Comparison of ENCODE assay signal across 8 cellular contexts in the genomic region with DNA sequence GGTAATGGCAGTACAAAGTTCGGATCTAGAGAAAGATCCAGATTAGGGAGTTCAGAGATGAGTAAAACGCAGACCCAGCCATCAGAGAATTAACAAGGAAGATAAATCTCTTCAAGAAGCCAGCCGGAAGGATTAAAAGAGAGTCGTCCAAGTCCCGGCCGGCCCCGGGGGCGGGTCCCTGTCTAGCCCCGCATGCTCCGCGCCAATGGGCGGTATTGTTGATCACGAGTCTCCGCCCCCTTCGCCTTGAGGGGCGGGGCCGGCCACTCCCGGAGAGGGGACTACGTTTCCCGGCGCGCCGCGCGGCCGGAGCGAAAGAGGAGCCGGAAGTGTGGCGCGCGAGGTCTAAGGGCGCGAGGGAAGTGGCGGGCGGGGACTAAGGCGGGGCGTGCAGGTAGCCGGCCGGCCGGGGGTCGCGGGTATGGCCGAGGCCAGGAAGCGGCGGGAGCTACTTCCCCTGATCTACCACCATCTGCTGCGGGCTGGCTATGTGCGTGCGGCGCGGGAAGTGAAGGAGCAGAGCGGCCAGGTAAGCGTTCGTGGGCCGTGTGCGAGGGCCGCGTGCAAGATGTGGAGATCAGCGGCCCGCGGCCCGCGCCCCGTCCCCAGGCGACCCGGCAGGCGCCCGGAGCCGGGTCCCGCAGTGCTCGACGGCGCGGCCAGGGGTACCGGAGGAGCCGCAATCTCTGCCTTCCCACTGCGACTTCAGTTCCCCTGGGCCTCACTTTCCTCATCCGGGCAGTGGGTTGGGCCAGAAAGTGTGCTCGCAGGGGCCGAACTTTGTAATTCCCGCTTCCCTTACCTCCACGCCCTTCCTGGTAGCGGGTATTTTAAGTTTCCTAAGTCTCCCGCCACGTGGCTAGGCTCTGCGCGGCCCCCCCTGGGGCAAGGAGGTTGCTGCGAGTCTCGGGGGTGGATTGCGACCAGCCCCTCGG. TPM values are rescaled to one million over a fixed set of nuclear protein-coding genes. Genes with fewer than 3 reads are reported as not detected.
A peak's percentile ranks its signal among the peaks of the same experiment; 100 is the strongest.
DNase-seq lines count a peak whose midpoint lies in the region; ATAC-seq and TF ChIP-seq lines count a peak whose summit lies in the region.

A gene with protein sequence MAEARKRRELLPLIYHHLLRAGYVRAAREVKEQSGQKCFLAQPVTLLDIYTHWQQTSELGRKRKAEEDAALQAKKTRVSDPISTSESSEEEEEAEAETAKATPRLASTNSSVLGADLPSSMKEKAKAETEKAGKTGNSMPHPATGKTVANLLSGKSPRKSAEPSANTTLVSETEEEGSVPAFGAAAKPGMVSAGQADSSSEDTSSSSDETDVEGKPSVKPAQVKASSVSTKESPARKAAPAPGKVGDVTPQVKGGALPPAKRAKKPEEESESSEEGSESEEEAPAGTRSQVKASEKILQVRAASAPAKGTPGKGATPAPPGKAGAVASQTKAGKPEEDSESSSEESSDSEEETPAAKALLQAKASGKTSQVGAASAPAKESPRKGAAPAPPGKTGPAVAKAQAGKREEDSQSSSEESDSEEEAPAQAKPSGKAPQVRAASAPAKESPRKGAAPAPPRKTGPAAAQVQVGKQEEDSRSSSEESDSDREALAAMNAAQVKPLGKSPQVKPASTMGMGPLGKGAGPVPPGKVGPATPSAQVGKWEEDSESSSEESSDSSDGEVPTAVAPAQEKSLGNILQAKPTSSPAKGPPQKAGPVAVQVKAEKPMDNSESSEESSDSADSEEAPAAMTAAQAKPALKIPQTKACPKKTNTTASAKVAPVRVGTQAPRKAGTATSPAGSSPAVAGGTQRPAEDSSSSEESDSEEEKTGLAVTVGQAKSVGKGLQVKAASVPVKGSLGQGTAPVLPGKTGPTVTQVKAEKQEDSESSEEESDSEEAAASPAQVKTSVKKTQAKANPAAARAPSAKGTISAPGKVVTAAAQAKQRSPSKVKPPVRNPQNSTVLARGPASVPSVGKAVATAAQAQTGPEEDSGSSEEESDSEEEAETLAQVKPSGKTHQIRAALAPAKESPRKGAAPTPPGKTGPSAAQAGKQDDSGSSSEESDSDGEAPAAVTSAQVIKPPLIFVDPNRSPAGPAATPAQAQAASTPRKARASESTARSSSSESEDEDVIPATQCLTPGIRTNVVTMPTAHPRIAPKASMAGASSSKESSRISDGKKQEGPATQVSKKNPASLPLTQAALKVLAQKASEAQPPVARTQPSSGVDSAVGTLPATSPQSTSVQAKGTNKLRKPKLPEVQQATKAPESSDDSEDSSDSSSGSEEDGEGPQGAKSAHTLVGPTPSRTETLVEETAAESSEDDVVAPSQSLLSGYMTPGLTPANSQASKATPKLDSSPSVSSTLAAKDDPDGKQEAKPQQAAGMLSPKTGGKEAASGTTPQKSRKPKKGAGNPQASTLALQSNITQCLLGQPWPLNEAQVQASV (N-terminal part only) (plus strand): TSS at position 372 of the 935 bp plus-strand sequence. CDS start 50 bp downstream, at position 422.

- under 1% methylated on average over 90 of the region's 90 CpGs for WGBS in right cardiac atrium
- WGBS in aorta, 2 donors = 0 to 1% methylated on average over 78 to 90 of the region's 90 CpGs

- H3K27me3 ChIP-seq in ascending aorta (no peaks in the 10 kb centered on the region), right cardiac atrium (ENCODE audit: control insufficient read depth, insufficient read depth) (no peaks in the 10 kb centered on the region), rectal smooth muscle tissue (ENCODE audit: control insufficient read depth, insufficient read depth, low read length) (no peaks in the 10 kb centered on the region), aorta (ENCODE audit: control insufficient read depth in 1 of 2, insufficient read depth in 2 of 2, low read length in 1 of 2) (no peaks in the 10 kb centered on the region)

- H3K27ac ChIP-seq in ascending aorta (peak within 1 kb of the TSS in 1 of 2 donors; percentile 9), right cardiac atrium (ENCODE audit: low read length) (no peak within 1 kb of the TSS), rectal smooth muscle tissue (ENCODE audit: low read depth, low read length) (peak within 1 kb of the TSS; percentile 8), aorta (ENCODE audit: low read depth in 1 of 2, low read length in 2 of 2) (no peak within 1 kb of the TSS)

- H3K36me3 Mint-ChIP-seq in T-helper 2 cell treated with Interferon-gamma antibody and Interleukin-4, amounts not matched to agents 5 μg/mL and 100 μg/mL, for 36 hours (ENCODE audit: low read depth) = peaks cover 21% of the 10 kb centered on the region

- no peak for TF ChIP-seq CTCF in ascending aorta (IDR thresholded peaks at IDR 0.05)

- peak within 1 kb of the TSS; percentile 84 for H3K27ac Mint-ChIP-seq in T-helper 2 cell treated with Interferon-gamma antibody and Interleukin-4, amounts not matched to agents 5 μg/mL and 100 μg/mL, for 36 hours

- DNase-seq in NCI-H1930 (lab: John Stamatoyannopoulos, UW) = peak; percentile 81 to 87
- peak; percentile 96 for DNase-seq in T-helper 2 cell treated with Interferon-gamma antibody and Interleukin-4, amounts not matched to agents 5 μg/mL and 100 μg/mL, for 36 hours (ENCODE audit: low spot score)
- peak; percentile 92 to 98 for DNase-seq in ascending aorta (ENCODE audit: low spot score in 2 of 2)
- peak; percentile 97 to 99 (median 99) for DNase-seq in right cardiac atrium
- peak; percentile 98 to 99 for DNase-seq in aorta

- H3K4me1 Mint-ChIP-seq in T-helper 2 cell treated with Interferon-gamma antibody and Interleukin-4, amounts not matched to agents 5 μg/mL and 100 μg/mL, for 36 hours (ENCODE audit: low read depth) = peaks cover 13% of the 10 kb centered on the region

- H3K9me3 Mint-ChIP-seq in T-helper 2 cell treated with Interferon-gamma antibody and Interleukin-4, amounts not matched to agents 5 μg/mL and 100 μg/mL, for 36 hours = no peaks in the 10 kb centered on the region

- H3K36me3 ChIP-seq in ascending aorta = peaks cover 9 to 16% of the 10 kb centered on the region in 2 donors
- H3K36me3 ChIP-seq in rectal smooth muscle tissue (ENCODE audit: control insufficient read depth, insufficient read depth, low read length) = peaks cover 8% of the 10 kb centered on the region
- H3K36me3 ChIP-seq in aorta (ENCODE audit: control insufficient read depth in 1 of 2, insufficient read depth in 2 of 2, low read length in 1 of 2) = peaks cover 0 to 2% of the 10 kb centered on the region in 2 donors

- H3K9me3 ChIP-seq in ascending aorta (no peaks in the 10 kb centered on the region), right cardiac atrium (ENCODE audit: control insufficient read depth, low read length) (no peaks in the 10 kb centered on the region), aorta (ENCODE audit: control insufficient read depth, low read length) (no peaks in the 10 kb centered on the region)

- H3K27me3 Mint-ChIP-seq in T-helper 2 cell treated with Interferon-gamma antibody and Interleukin-4, amounts not matched to agents 5 μg/mL and 100 μg/mL, for 36 hours (ENCODE audit: low read depth) = peaks cover 2% of the 10 kb centered on the region

- peaks cover 0 to 3% of the 10 kb centered on the region in 2 donors for H3K4me1 ChIP-seq in ascending aorta
- H3K4me1 ChIP-seq in right cardiac atrium (ENCODE audit: control insufficient read depth, insufficient read depth, low read length) = no peaks in the 10 kb centered on the region
- peaks cover 4% of the 10 kb centered on the region for H3K4me1 ChIP-seq in rectal smooth muscle tissue (ENCODE audit: control insufficient read depth, insufficient read depth, low read length)
- H3K4me1 ChIP-seq in aorta (ENCODE audit: control insufficient read depth in 1 of 2, insufficient read depth in 2 of 2, low read length in 2 of 2) = no peaks in the 10 kb centered on the region

- intact Hi-C loops in ascending aorta (cut with DNase I) = loop anchor here (2.0 to 5.0 kb wide), 3 partner anchors 55 to 357 kb away; a partner anchor contains a TSS
- intact Hi-C loops in right cardiac atrium (cut with DNase I) = loop anchor here in 2 of 4 donors (10.0 kb wide), 2 partner anchors 87 to 233 kb away; a partner anchor contains a TSS
- intact Hi-C loops in aorta (cut with DNase I) = no loop called here

- no peak within 1 kb of the TSS for H3K9ac ChIP-seq in rectal smooth muscle tissue (ENCODE audit: low read length)

- H3K4me3 Mint-ChIP-seq in T-helper 2 cell treated with Interferon-gamma antibody and Interleukin-4, amounts not matched to agents 5 μg/mL and 100 μg/mL, for 36 hours = peak within 1 kb of the TSS; percentile 89

- peak; percentile 93 for ATAC-seq in GM18502 (IDR thresholded peaks at IDR 0.05; ENCODE audit: poor library complexity, unreplicated experiment)
- peak; percentile 96 for ATAC-seq in HG02970 (IDR thresholded peaks at IDR 0.05; ENCODE audit: low FRiP score, unreplicated experiment)
- ATAC-seq in right cardiac atrium = peak; percentile 98 to 99
- ATAC-seq in aorta (ENCODE audit: low FRiP score) = peak; percentile 98

- H3K4me3 ChIP-seq in ascending aorta (peak within 1 kb of the TSS; percentile 60 to 80), right cardiac atrium (ENCODE audit: low read length) (peak within 1 kb of the TSS; percentile 70), rectal smooth muscle tissue (ENCODE audit: low read length) (peak within 1 kb of the TSS; percentile 87), aorta (ENCODE audit: low read length in 2 of 2) (peak within 1 kb of the TSS; percentile 84 to 95)

RNA-seq across cellular contexts. Expression of the gene that starts here (rescaled TPM):
- 31.4 TPM for total RNA-seq in ascending aorta
- total RNA-seq in right cardiac atrium = 10 to 100 TPM; 14.3 to 22.7 (median 17.5) TPM
- 11.9 TPM for polyA plus RNA-seq in right cardiac atrium
- 10 to 100 TPM; 26.2 to 27.8 TPM for total RNA-seq in aorta
- polyA plus RNA-seq in aorta = 10 to 100 TPM in 1 of 2 donors, 1 to 10 TPM in 1; 8.0 to 31.9 TPM
